ENCODE assay signal across 7 cellular contexts in genomic region chr17:19462636-19463035, GRCh38. TPM values are rescaled to one million over a fixed set of nuclear protein-coding genes. Genes with fewer than 3 reads are reported as not detected.
A peak's percentile ranks its signal among the peaks of the same experiment; 100 is the strongest.
DNase-seq lines count a peak whose midpoint lies in the region; ATAC-seq and TF ChIP-seq lines count a peak whose summit lies in the region.
"Not testable (repeated sequence)": the region's sequence is repeated elsewhere in the genome, so short reads cannot be mapped to it uniquely, and the experiment has no call there.

No MANE protein-coding gene starts in this region.

- not testable (repeated sequence) for H3K4me3 ChIP-seq in CD8-positive, alpha-beta T cell (ENCODE audit: low read depth, low read length); OCI-LY1 (ENCODE audit: low read depth, low read length, poor library complexity, severe bottlenecking); endodermal cell (ENCODE audit: low read length)

- H3K9ac ChIP-seq in OCI-LY1 (ENCODE audit: low read length); endodermal cell (ENCODE audit: extremely low read depth, low read length, poor library complexity, severe bottlenecking): not testable (repeated sequence)

- H3K27ac Mint-ChIP-seq in CD8-positive, alpha-beta T cell, result peak overlapping the region; percentile 82
- H3K27ac Mint-ChIP-seq in activated CD4-positive, alpha-beta T cell treated with anti-CD3 and anti-CD28 coated beads, Interleukin-2, amount 10 ng/mL, durations not matched to agents 7 days and 5 days, result peak overlapping the region; percentile 89
- peak overlapping the region; percentile 44 for H3K27ac Mint-ChIP-seq in activated naive CD8-positive, alpha-beta T cell treated with anti-CD3 and anti-CD28 coated beads, Interleukin-2, amount 50 U/mL, for 24 hours
- H3K27ac Mint-ChIP-seq in endodermal cell (peak overlapping the region; percentile 69), naive B cell (peak overlapping the region; percentile 65 to 99 (median 98))
- H3K27ac Mint-ChIP-seq in stimulated activated naive B cell treated with anti-CD40 and anti-IgM and Interleukin-4, amounts not matched to agents 10 μg/mL and 1 μg/mL and 100 μg/mL, for 72 hours, result peak overlapping the region; percentile 82

- not testable (repeated sequence) for H3K9me2 ChIP-seq in OCI-LY1 (ENCODE audit: low read depth, low read length)

- POLR2A ChIA-PET in CD8-positive, alpha-beta T cell (lab: Charles Lee), result interaction anchor here (1.1 to 2.5 kb wide), 3 partner anchors 85 to 100 kb away, joined by 3 to 7 read pairs (median 6); partner anchors contain the start of genes B9D1 and MAPK7
- POLR2A ChIA-PET in activated CD4-positive, alpha-beta T cell treated with anti-CD3 and anti-CD28 coated beads, Interleukin-2, amount 10 ng/mL, durations not matched to agents 7 days and 5 days (lab: Charles Lee), result not testable (repeated sequence)

- not testable (repeated sequence) for H3K9me3 ChIP-seq in CD8-positive, alpha-beta T cell (ENCODE audit: low read length); OCI-LY1 (ENCODE audit: low read length); endodermal cell (ENCODE audit: control insufficient read depth, low read length)

- not testable (repeated sequence) for H3F3A ChIP-seq in OCI-LY1 (ENCODE audit: insufficient read depth, low read length)

- H3K27me3 Mint-ChIP-seq in CD8-positive, alpha-beta T cell (ENCODE audit: low read depth); activated CD4-positive, alpha-beta T cell treated with anti-CD3 and anti-CD28 coated beads, Interleukin-2, amount 10 ng/mL, durations not matched to agents 7 days and 5 days; activated naive CD8-positive, alpha-beta T cell treated with anti-CD3 and anti-CD28 coated beads, Interleukin-2, amount 50 U/mL, for 24 hours; endodermal cell (ENCODE audit: insufficient read depth); naive B cell; stimulated activated naive B cell treated with anti-CD40 and anti-IgM and Interleukin-4, amounts not matched to agents 10 μg/mL and 1 μg/mL and 100 μg/mL, for 72 hours: not testable (repeated sequence)

- H3K79me2 ChIP-seq in OCI-LY1 (ENCODE audit: insufficient read depth, low read length), result not testable (repeated sequence)

- peak overlapping the region; percentile 42 for H3K4me3 Mint-ChIP-seq in CD8-positive, alpha-beta T cell
- H3K4me3 Mint-ChIP-seq in activated CD4-positive, alpha-beta T cell treated with anti-CD3 and anti-CD28 coated beads, Interleukin-2, amount 10 ng/mL, durations not matched to agents 7 days and 5 days; activated naive CD8-positive, alpha-beta T cell treated with anti-CD3 and anti-CD28 coated beads, Interleukin-2, amount 50 U/mL, for 24 hours; endodermal cell; stimulated activated naive B cell treated with anti-CD40 and anti-IgM and Interleukin-4, amounts not matched to agents 10 μg/mL and 1 μg/mL and 100 μg/mL, for 72 hours: not testable (repeated sequence)
- H3K4me3 Mint-ChIP-seq in naive B cell, result peak overlapping the region in 5 of 8 donors; percentile 57 to 86 (median 70)

- not testable (repeated sequence) for H3K36me3 Mint-ChIP-seq in CD8-positive, alpha-beta T cell; activated CD4-positive, alpha-beta T cell treated with anti-CD3 and anti-CD28 coated beads, Interleukin-2, amount 10 ng/mL, durations not matched to agents 7 days and 5 days (ENCODE audit: low read depth); activated naive CD8-positive, alpha-beta T cell treated with anti-CD3 and anti-CD28 coated beads, Interleukin-2, amount 50 U/mL, for 24 hours (ENCODE audit: low read depth); endodermal cell (ENCODE audit: low read depth); naive B cell; stimulated activated naive B cell treated with anti-CD40 and anti-IgM and Interleukin-4, amounts not matched to agents 10 μg/mL and 1 μg/mL and 100 μg/mL, for 72 hours

- not testable (repeated sequence) for ATAC-seq in CD8-positive, alpha-beta T cell; activated naive CD8-positive, alpha-beta T cell treated with anti-CD3 and anti-CD28 coated beads, Interleukin-2, amount 50 U/mL, for 24 hours; naive B cell (ENCODE audit: low read depth in 2 of 2); stimulated activated naive B cell treated with anti-CD40 and anti-IgM and Interleukin-4, amounts not matched to agents 10 μg/mL and 1 μg/mL and 100 μg/mL, for 72 hours (replicated peaks)

- DNase-seq in CD8-positive, alpha-beta T cell; activated CD4-positive, alpha-beta T cell treated with anti-CD3 and anti-CD28 coated beads, Interleukin-2, amount 10 ng/mL, durations not matched to agents 7 days and 5 days; activated naive CD8-positive, alpha-beta T cell treated with anti-CD3 and anti-CD28 coated beads, Interleukin-2, amount 50 U/mL, for 24 hours; naive B cell; stimulated activated naive B cell treated with anti-CD40 and anti-IgM and Interleukin-4, amounts not matched to agents 10 μg/mL and 1 μg/mL and 100 μg/mL, for 72 hours: not testable (repeated sequence)
- peak; percentile 31 for DNase-seq in endodermal cell

- not testable (repeated sequence) for H3K9me3 Mint-ChIP-seq in CD8-positive, alpha-beta T cell; activated CD4-positive, alpha-beta T cell treated with anti-CD3 and anti-CD28 coated beads, Interleukin-2, amount 10 ng/mL, durations not matched to agents 7 days and 5 days; activated naive CD8-positive, alpha-beta T cell treated with anti-CD3 and anti-CD28 coated beads, Interleukin-2, amount 50 U/mL, for 24 hours; endodermal cell; naive B cell; stimulated activated naive B cell treated with anti-CD40 and anti-IgM and Interleukin-4, amounts not matched to agents 10 μg/mL and 1 μg/mL and 100 μg/mL, for 72 hours

- H3K4me2 ChIP-seq in OCI-LY1 (ENCODE audit: low read length), result peak overlapping the region; percentile 6; the same call in 1 of the 2 replicates

- intact Hi-C loops in CD8-positive, alpha-beta T cell (cut with DNase I, micrococcal nuclease), result loop anchor here in 1 of 2 experiments (5.0 kb wide), 1 partner anchor 40 kb away; no protein-coding TSS in a partner anchor

- peaks cover 36% of the 10 kb centered on the region for H3K4me1 Mint-ChIP-seq in CD8-positive, alpha-beta T cell (ENCODE audit: low read depth)
- peaks cover 23% of the 10 kb centered on the region for H3K4me1 Mint-ChIP-seq in activated CD4-positive, alpha-beta T cell treated with anti-CD3 and anti-CD28 coated beads, Interleukin-2, amount 10 ng/mL, durations not matched to agents 7 days and 5 days
- peaks cover 44% of the 10 kb centered on the region for H3K4me1 Mint-ChIP-seq in activated naive CD8-positive, alpha-beta T cell treated with anti-CD3 and anti-CD28 coated beads, Interleukin-2, amount 50 U/mL, for 24 hours
- H3K4me1 Mint-ChIP-seq in endodermal cell, result peaks cover 74% of the 10 kb centered on the region
- H3K4me1 Mint-ChIP-seq in naive B cell, result peaks cover 42 to 45% (median 45%) of the 10 kb centered on the region in 3 donors
- H3K4me1 Mint-ChIP-seq in stimulated activated naive B cell treated with anti-CD40 and anti-IgM and Interleukin-4, amounts not matched to agents 10 μg/mL and 1 μg/mL and 100 μg/mL, for 72 hours, result peaks cover 41 to 60% of the 10 kb centered on the region in 2 donors

- CTCF ChIA-PET in CD8-positive, alpha-beta T cell (lab: Charles Lee), result interaction anchor here (1.0 to 1.8 kb wide), 4 partner anchors 8 to 304 kb away, joined by 4 to 6 read pairs (median 5); partner anchors contain the start of gene B9D1
- CTCF ChIA-PET in activated CD4-positive, alpha-beta T cell treated with anti-CD3 and anti-CD28 coated beads, Interleukin-2, amount 10 ng/mL, durations not matched to agents 7 days and 5 days (lab: Charles Lee), result interaction anchor here (1.3 kb wide), 1 partner anchor 100 kb away, joined by 6 read pairs; the partner anchor contains the start of gene B9D1

- not testable (repeated sequence) for H3K36me3 ChIP-seq in CD8-positive, alpha-beta T cell (ENCODE audit: insufficient read depth, low read length); OCI-LY1 (ENCODE audit: insufficient read depth, low read length); endodermal cell (ENCODE audit: control insufficient read depth, insufficient read depth, low read length)

- H3K27ac ChIP-seq in CD8-positive, alpha-beta T cell (ENCODE audit: low read depth, low read length); endodermal cell (ENCODE audit: low read depth, low read length): not testable (repeated sequence)
- peak overlapping the region; percentile 73 for H3K27ac ChIP-seq in OCI-LY1 (ENCODE audit: low read depth, low read length, poor library complexity, severe bottlenecking)

- TF ChIP-seq CTCF in CD8-positive, alpha-beta T cell (IDR thresholded peaks at IDR 0.05); OCI-LY1 (IDR thresholded peaks at IDR 0.05; ENCODE audit: low read length); endodermal cell (conservative IDR thresholded peaks at IDR 0.05): not testable (repeated sequence)

- peaks cover 31% of the 10 kb centered on the region for H3K4me1 ChIP-seq in CD8-positive, alpha-beta T cell (ENCODE audit: insufficient read depth, low read length)
- H3K4me1 ChIP-seq in OCI-LY1 (ENCODE audit: insufficient read depth, low read length, severe bottlenecking) (peaks cover 38% of the 10 kb centered on the region), endodermal cell (ENCODE audit: control insufficient read depth, insufficient read depth, low read length) (peaks cover 21% of the 10 kb centered on the region)

- H4K20me1 ChIP-seq in OCI-LY1 (ENCODE audit: insufficient read depth, low read length), result not testable (repeated sequence)

- not testable (repeated sequence) for H2AFZ ChIP-seq in OCI-LY1 (ENCODE audit: low read length)

- 93 to 98% methylated on average over 6 of the region's 6 CpGs for WGBS in endodermal cell (ENCODE audit: insufficient coverage in 1 of 2, insufficient read length in 1 of 2), 2 experiments

- H3K27me3 ChIP-seq in CD8-positive, alpha-beta T cell (ENCODE audit: insufficient read depth, low read length); OCI-LY1 (ENCODE audit: insufficient read depth, low read length); endodermal cell (ENCODE audit: control insufficient read depth, insufficient read depth, low read length, poor library complexity, severe bottlenecking): not testable (repeated sequence)

RNA-seq across cellular contexts. Expression of gene RNF112, which starts 51.6 kb away (rescaled TPM):
- under 1 TPM; 0.53 to 0.60 TPM for total RNA-seq in CD8-positive, alpha-beta T cell
- under 1 TPM; 0.58 to 0.67 TPM for total RNA-seq in activated CD4-positive, alpha-beta T cell treated with anti-CD3 and anti-CD28 coated beads, Interleukin-2, amount 10 ng/mL, durations not matched to agents 7 days and 5 days
- total RNA-seq in endodermal cell, result 1 to 10 TPM; 1.1 to 1.9 TPM
- polyA plus RNA-seq in endodermal cell (2013, experiment 1 of 2), result 1.4 TPM
- 1.1 TPM for polyA plus RNA-seq in endodermal cell (2013, experiment 2 of 2)
- not detected for polyA plus RNA-seq in naive B cell (ENCODE audit: low read depth in 6 of 6)

Comparison
In these comparisons a context has a peak if more than half of its experiments do, and no peak if none do; other contexts are left out.
1. H3K27ac Mint-ChIP-seq: peak in every context shown above with its lines; median percentile 98 in naive B cell; 89 in activated CD4-positive, alpha-beta T cell treated with anti-CD3 and anti-CD28 coated beads, Interleukin-2, amount 10 ng/mL, durations not matched to agents 7 days and 5 days; 82 in CD8-positive, alpha-beta T cell; 82 in stimulated activated naive B cell treated with anti-CD40 and anti-IgM and Interleukin-4, amounts not matched to agents 10 μg/mL and 1 μg/mL and 100 μg/mL, for 72 hours; 69 in endodermal cell; 44 in activated naive CD8-positive, alpha-beta T cell treated with anti-CD3 and anti-CD28 coated beads, Interleukin-2, amount 50 U/mL, for 24 hours.